ENCODE assay signal across 1 cellular context in genomic region chr1:8013800-8014199, GRCh38.
TF ChIP-seq lines count a peak whose summit lies in the region.

No MANE protein-coding gene starts in this region.

TF ChIP-seq in K562, 482 proteins besides CTCF, POLR2A, EP300 and RAD21:
- TF ChIP-seq GTF2F1 (IDR thresholded peaks at IDR 0.05; ENCODE audit: low read depth, low read length) (no peak), ZNF707 (CRISPR knock-in tag; conservative IDR thresholded peaks at IDR 0.05) (no peak), SAFB2 (IDR thresholded peaks at IDR 0.05; ENCODE audit: borderline replicate concordance, low read depth, low read length, severe bottlenecking) (no peak), PHTF2 (CRISPR knock-in tag; IDR thresholded peaks at IDR 0.05) (no peak), NR2C1 (IDR thresholded peaks at IDR 0.05) (no peak), NR2C1 (tag; IDR thresholded peaks at IDR 0.05) (no peak), CBX1 (IDR thresholded peaks at IDR 0.05; ENCODE audit: low read depth) (no peak), CHCHD3 (CRISPR knock-in tag; IDR thresholded peaks at IDR 0.05) (no peak), PHB (CRISPR knock-in tag; IDR thresholded peaks at IDR 0.05) (no peak), NFIC (IDR thresholded peaks at IDR 0.05) (no peak), ARID3B (CRISPR knock-in tag; IDR thresholded peaks at IDR 0.05; ENCODE audit: borderline replicate concordance) (no peak), FOXK1 (CRISPR knock-in tag; IDR thresholded peaks at IDR 0.05; ENCODE audit: borderline replicate concordance) (no peak), HBP1 (CRISPR knock-in tag; IDR thresholded peaks at IDR 0.05) (no peak), CAMTA2 (CRISPR knock-in tag; conservative IDR thresholded peaks at IDR 0.05) (no peak), ZNF512 (tag; IDR thresholded peaks at IDR 0.05) (no peak), POLR2H (tag; IDR thresholded peaks at IDR 0.05; ENCODE audit: low read depth) (no peak), GABPB2 (CRISPR knock-in tag; conservative IDR thresholded peaks at IDR 0.05) (no peak), SP1 (CRISPR knock-in tag; IDR thresholded peaks at IDR 0.05) (no peak), PPARD (CRISPR knock-in tag; IDR thresholded peaks at IDR 0.05) (no peak)
